Comparison of ENCODE assay signal across 34 cellular contexts in genomic region chr3:38532529-38532928, GRCh38.
"Had no signal": no experiment of that assay in that cellular context is flagged by ENCODE, and none has a peak within 500 bp of the region (broad histone marks: within the 10 kb centered on the region; RNA-seq: fewer than 3 reads in every experiment).

No MANE protein-coding gene starts in this region.

- H3K27me3 ChIP-seq: ascending aorta, MG63 had no signal

- H3K4me1 ChIP-seq: ascending aorta had no signal

- ATAC-seq: activated CD8-positive, alpha-beta memory T cell treated with anti-CD3 and anti-CD28 coated beads, Interleukin-2, amount 10 ng/mL, durations not matched to agents 7 days and 5 days; Panc1; SK-N-SH treated with all-trans-retinoic acid at 6 μM for 48 hours; T-cell had no signal

- H3K4me3 ChIP-seq: ascending aorta, cardiac muscle cell, MG63 had no signal

- H3K27ac ChIP-seq: ascending aorta, cardiac muscle cell, VCaP had no signal

- H3K9me3 ChIP-seq: ascending aorta, MG63 had no signal

- DNase-seq: activated B cell treated with CpG ODN at 0.5 μM for 24 hours; activated CD4-positive, alpha-beta memory T cell treated with anti-CD3 and anti-CD28 coated beads, Interleukin-2, amount 10 ng/mL, durations not matched to agents 7 days and 5 days; activated CD4-positive, alpha-beta T cell treated with anti-CD3 and anti-CD28 coated beads for 4 hours; activated CD4-positive, alpha-beta T cell treated with anti-CD3 and anti-CD28 coated beads, Interleukin-2, amount 50 U/mL, for 1 hour; activated CD4-positive, CD25-positive, alpha-beta regulatory T cell treated with anti-CD3 and anti-CD28 coated beads, Interleukin-2, amount 50 U/mL, for 72 hours; activated CD8-positive, alpha-beta memory T cell treated with anti-CD3 and anti-CD28 coated beads for 24 hours; activated CD8-positive, alpha-beta memory T cell treated with anti-CD3 and anti-CD28 coated beads, Interleukin-2, amount 10 ng/mL, durations not matched to agents 7 days and 5 days; activated CD8-positive, alpha-beta memory T cell treated with anti-CD3 and anti-CD28 coated beads, Interleukin-2, amount 50 U/mL, for 48 hours; activated gamma-delta T cell; activated naive CD4-positive, alpha-beta T cell treated with Interleukin-2 at 50 U/mL for 16 hours; activated naive CD8-positive, alpha-beta T cell treated with anti-CD3 and anti-CD28 coated beads, Interleukin-2, amount 10 ng/mL, durations not matched to agents 7 days and 5 days; activated T-cell treated with anti-CD3 and anti-CD28 coated beads, Interleukin-2, amount 50 U/mL, for 48 hours; amygdala; Kasumi-1; KG1; MG63; NCI-H1048; NCI-H1105 treated with DMSO at 0.1 percent for 48 hours; NCI-H1436; NCI-H1694; NCI-H1930; NCI-H2081 treated with DMSO at 0.1 percent for 48 hours; NCI-H226; NCI-H446 treated with DMSO at 0.1 percent for 48 hours; NCI-H524 treated with DMSO at 0.1 percent for 48 hours; SIG-M5; T-cell; T-helper 2 cell; T-helper 9 cell had no signal

- H3K36me3 ChIP-seq: cardiac muscle cell, MG63 had no signal
